Comparison of ENCODE assay signal across 20 cellular contexts in genomic region chr19:5470264-5470671, GRCh38. TPM values are rescaled to one million over a fixed set of nuclear protein-coding genes. Genes with fewer than 3 reads are reported as not detected.
DNase-seq lines count a peak whose midpoint lies in the region; ATAC-seq, FAIRE-seq and TF ChIP-seq lines count a peak whose summit lies in the region.
"Had no signal": no experiment of that assay in that cellular context is flagged by ENCODE, and none has a peak within 500 bp of the region (broad histone marks: within the 10 kb centered on the region; RNA-seq: fewer than 3 reads in every experiment).

No MANE protein-coding gene starts in this region.

- no peaks in the 10 kb centered on the region for H3K27me3 Mint-ChIP-seq in Caco-2 (ENCODE audit: insufficient read depth, unreplicated experiment)
- H3K27me3 Mint-ChIP-seq: activated CD4-positive, alpha-beta T cell treated with anti-CD3 and anti-CD28 coated beads, Interleukin-2, amount 10 ng/mL, durations not matched to agents 7 days and 5 days had no signal

- H3K79me2 ChIP-seq in HepG2 (ENCODE audit: insufficient read depth, low read length), result no peaks in the 10 kb centered on the region

- peak; percentile 88 for FAIRE-seq in HepG2 (lab: Jason Lieb, UNC)

- TF ChIP-seq CTCF in Caco-2 (IDR thresholded peaks at IDR 0.05; ENCODE audit: insufficient read depth in 1 of 2, low read depth in 1 of 2, low read length in 1 of 2, severe bottlenecking in 1 of 2, unreplicated experiment in 1 of 2) (no peak), Panc1 (IDR thresholded peaks at IDR 0.05) (no peak), HepG2 (CRISPR knock-in tag; IDR thresholded peaks at IDR 0.05) (no peak)

- no peaks in the 10 kb centered on the region for H3K36me3 Mint-ChIP-seq in Caco-2 (ENCODE audit: insufficient read depth, unreplicated experiment)

- TF ChIP-seq POLR2A in HepG2 (IDR thresholded peaks at IDR 0.05; ENCODE audit: insufficient read depth in 1 of 2, low read depth in 2 of 2, low read length in 2 of 2), result no peak

- H3K4me3 ChIP-seq in Caco-2 (ENCODE audit: low read depth, low read length) (no peak overlapping the region), Panc1 (ENCODE audit: low read depth in 2 of 2, low read length in 2 of 2) (no peak overlapping the region), HepG2 (replicated peaks in 1 of 3; ENCODE audit: insufficient read depth in 1 of 3, low read depth in 2 of 3, low read length in 3 of 3) (no peak overlapping the region)
- H3K4me3 ChIP-seq: left lung, ovary, skin epidermis had no signal

- H4K20me1 ChIP-seq in HepG2 (ENCODE audit: insufficient read depth, low read length), result no peaks in the 10 kb centered on the region

- peak overlapping the region; percentile 25 for H3K4me3 Mint-ChIP-seq in Caco-2 (ENCODE audit: unreplicated experiment)
- H3K4me3 Mint-ChIP-seq: activated CD4-positive, alpha-beta T cell treated with anti-CD3 and anti-CD28 coated beads, Interleukin-2, amount 10 ng/mL, durations not matched to agents 7 days and 5 days had no signal

- no peak overlapping the region for H2AFZ ChIP-seq in HepG2 (ENCODE audit: low read length)

- 0 out of 2 replicates have a peak overlapping the region, but pooled peaks have one; percentile 6 for H3K4me2 ChIP-seq in HepG2 (ENCODE audit: low read depth, low read length)
- H3K4me2 ChIP-seq: KMS-11 had no signal

- in situ Hi-C loops in Panc1 (cut with HindIII; ENCODE audit: low pct_unique_long_range_greater_than_20kb, low sequenced_read_pairs) (no loop called here), HepG2 (cut with HindIII; ENCODE audit: extremely low pct_ligation_motif_present, low pct_unique_long_range_greater_than_20kb) (no loop called here)

- H3K4me1 ChIP-seq in Caco-2, result peaks cover 21% of the 10 kb centered on the region
- no peaks in the 10 kb centered on the region for H3K4me1 ChIP-seq in Panc1 (ENCODE audit: control insufficient read depth, insufficient read depth, low read length)
- peaks cover 52% of the 10 kb centered on the region for H3K4me1 ChIP-seq in HepG2 (ENCODE audit: insufficient read depth, low read length)
- H3K4me1 ChIP-seq: left lung had no signal

- DNase-seq in Caco-2, result peak; percentile 82 to 93
- peak; percentile 21 for DNase-seq in H4 (ENCODE audit: low spot score)
- DNase-seq in Panc1 (ENCODE audit: low read depth, low spot score), result no peak
- DNase-seq in HepG2 (ENCODE audit: low spot score), result peak; percentile 88
- no peak for DNase-seq in nucleus accumbens (lab: John Stamatoyannopoulos, UW)
- no peak for DNase-seq in activated CD4-positive, CD25-positive, alpha-beta regulatory T cell (lab: John Stamatoyannopoulos, UW)
- DNase-seq: activated CD4-positive, alpha-beta T cell treated with anti-CD3 and anti-CD28 coated beads, Interleukin-2, amount 10 ng/mL, durations not matched to agents 7 days and 5 days; activated gamma-delta T cell treated with Interleukin-2 at 50 U/mL for 16 hours; amniotic stem cell; effector CD8-positive, alpha-beta T cell; GOT3; left lung; NCI-H1436 treated with DMSO at 0.1 percent for 48 hours; ovary had no signal

- no peak overlapping the region for H3K9ac ChIP-seq in HepG2 (ENCODE audit: insufficient read depth, low read depth, low read length)
- H3K9ac ChIP-seq: KMS-11 had no signal

- H3K27me3 ChIP-seq in Caco-2 (replicated peaks; ENCODE audit: control insufficient read depth, insufficient read depth, low read length), result no peaks in the 10 kb centered on the region
- H3K27me3 ChIP-seq in Panc1 (ENCODE audit: control insufficient read depth, insufficient read depth, low read length), result no peaks in the 10 kb centered on the region
- peaks cover 1 to 11% of the 10 kb centered on the region in 2 experiments; a peak in 4 of 5 replicates for H3K27me3 ChIP-seq in HepG2 (ENCODE audit: control insufficient read depth in 1 of 2, insufficient read depth in 2 of 2, low read length in 2 of 2)
- H3K27me3 ChIP-seq: ovary had no signal

- no peaks in the 10 kb centered on the region for H3K9me3 Mint-ChIP-seq in Caco-2 (ENCODE audit: unreplicated experiment)
- H3K9me3 Mint-ChIP-seq: activated CD4-positive, alpha-beta T cell treated with anti-CD3 and anti-CD28 coated beads, Interleukin-2, amount 10 ng/mL, durations not matched to agents 7 days and 5 days had no signal

- BruUV-seq in Caco-2 (replicated peaks; lab: Mats Ljungman, UMichigan), result no TSS peak
- BruUV-seq in Panc1 (replicated peaks; lab: Mats Ljungman, UMichigan), result no TSS peak
- BruUV-seq in HepG2 (replicated peaks; lab: Mats Ljungman, UMichigan), result no TSS peak

- H3K9me3 ChIP-seq in Caco-2 (no peaks in the 10 kb centered on the region), Panc1 (ENCODE audit: control insufficient read depth, insufficient read depth, low read depth, low read length) (no peaks in the 10 kb centered on the region), HepG2 (ENCODE audit: low read length) (no peaks in the 10 kb centered on the region)
- H3K9me3 ChIP-seq: left lung, ovary had no signal

- no peak for TF ChIP-seq RAD21 in HepG2 (CRISPR knock-in tag; IDR thresholded peaks at IDR 0.05)

- POLR2A ChIA-PET in Caco-2 (lab: Charles Lee) (interaction anchor here (0.6 kb wide), 3 partner anchors 90 to 222 kb away, joined by 3 to 7 read pairs (median 3); no protein-coding TSS in a partner anchor), Panc1 (lab: Charles Lee) (no interaction called here), HepG2 (lab: Yijun Ruan, JAX) (interaction anchor here (1.2 kb wide), 1 partner anchor 14 kb away, joined by 3 read pairs; no protein-coding TSS in a partner anchor)

- intact Hi-C loops in Caco-2 (cut with micrococcal nuclease; ENCODE audit: unreplicated experiment), result loop anchor here (10.0 kb wide), 1 partner anchor 65 kb away; no protein-coding TSS in a partner anchor
- intact Hi-C loops in Panc1 (cut with micrococcal nuclease; ENCODE audit: unreplicated experiment), result no loop called here
- intact Hi-C loops in HepG2 (cut with micrococcal nuclease; ENCODE audit: unreplicated experiment), result no loop called here

- peak in 1 of 2 experiments; percentile 62; a peak in 1 of 4 replicates for TF ChIP-seq EP300 in HepG2 (IDR thresholded peaks at IDR 0.05; ENCODE audit: low read depth in 2 of 2, low read length in 2 of 2)
- peak; percentile 21; the same call in 1 of the 2 replicates for TF ChIP-seq EP300 in HepG2 (CRISPR knock-in tag; IDR thresholded peaks at IDR 0.05; ENCODE audit: borderline replicate concordance)

- CTCF ChIA-PET in Caco-2 (lab: Charles Lee), result interaction anchor here (0.6 kb wide), 1 partner anchor 98 kb away, joined by 3 read pairs; no protein-coding TSS in a partner anchor
- CTCF ChIA-PET in Panc1 (lab: Charles Lee), result no interaction called here
- CTCF ChIA-PET in HepG2 (lab: Yijun Ruan, JAX; ENCODE audit: low intra/inter-chr PET ratio, low total read pairs), result no interaction called here

- H3K4me1 Mint-ChIP-seq in Caco-2 (ENCODE audit: low read depth, unreplicated experiment), result peaks cover 16% of the 10 kb centered on the region
- H3K4me1 Mint-ChIP-seq: activated CD4-positive, alpha-beta T cell treated with anti-CD3 and anti-CD28 coated beads, Interleukin-2, amount 10 ng/mL, durations not matched to agents 7 days and 5 days had no signal

- H3K36me3 ChIP-seq in Caco-2 (ENCODE audit: control insufficient read depth, insufficient read depth, low read length) (no peaks in the 10 kb centered on the region), Panc1 (ENCODE audit: control insufficient read depth, insufficient read depth, low read length) (no peaks in the 10 kb centered on the region), HepG2 (replicated peaks in 1 of 2; ENCODE audit: control insufficient read depth in 1 of 2, insufficient read depth in 2 of 2, low read length in 2 of 2) (no peaks in the 10 kb centered on the region)
- H3K36me3 ChIP-seq: left lung, ovary had no signal

- H3K27ac ChIP-seq in Panc1 (ENCODE audit: low read length), result no peak overlapping the region
- H3K27ac ChIP-seq in HepG2 (ENCODE audit: extremely low read length, insufficient read depth, low read length), result no peak overlapping the region
- H3K27ac ChIP-seq: HL-60, KMS-11, left lung, ovary had no signal

- H3K27ac Mint-ChIP-seq in Caco-2 (ENCODE audit: unreplicated experiment), result peak overlapping the region; percentile 89
- H3K27ac Mint-ChIP-seq: activated CD4-positive, alpha-beta T cell treated with anti-CD3 and anti-CD28 coated beads, Interleukin-2, amount 10 ng/mL, durations not matched to agents 7 days and 5 days had no signal

- ATAC-seq in Panc1 (peak; percentile 48; the same call in 1 of the 2 replicates), HepG2 (peak; percentile 84), GM21381 (IDR thresholded peaks at IDR 0.05; ENCODE audit: unreplicated experiment) (no peak), GM18519 (IDR thresholded peaks at IDR 0.05; ENCODE audit: low FRiP score, unreplicated experiment) (no peak)
- ATAC-seq: left lung had no signal

- 0% methylated on average over 12 of the region's 12 CpGs for WGBS in HepG2 (ENCODE audit: low lambda C conversion rate)

RNA-seq across cellular contexts. Expression of gene ZNRF4, which starts 15.1 kb away (rescaled TPM):
- total RNA-seq in Caco-2 (2022), result not detected in 2 replicates
- not detected in 2 replicates for total RNA-seq in H4 (2014; rRNA removed; shearing (Covaris generic))
- total RNA-seq in Panc1 (2021; ENCODE audit: unreplicated experiment), result not detected
- polyA plus RNA-seq in Panc1 (2012; ENCODE audit: insufficient read length), result not detected
- total RNA-seq in HepG2 (2016; rRNA removed; fragmentation: Illumina TruSeq; extraction: Trizol), result not detected in 2 replicates
- not detected in 2 replicates for total RNA-seq in HepG2 (2016; cell fraction: cytosol; rRNA removed; fragmentation: Illumina TruSeq; extraction: Trizol; ENCODE audit: low read depth)
- not detected in 2 replicates for total RNA-seq in HepG2 (2016; cell fraction: insoluble cytoplasmic fraction; rRNA removed; fragmentation: Illumina TruSeq; extraction: Trizol)
- not detected in 2 replicates for total RNA-seq in HepG2 (2016; cell fraction: membrane; rRNA removed; fragmentation: Illumina TruSeq; extraction: Trizol)
- total RNA-seq in HepG2 (2016; cell fraction: nucleus; rRNA removed; fragmentation: Illumina TruSeq; extraction: Trizol), result not detected in 2 replicates
- polyA plus RNA-seq in HepG2 (2011; rRNA removed), result not detected in 2 replicates
- not detected in 2 replicates for polyA plus RNA-seq in HepG2 (2011; cell fraction: cytosol; rRNA removed)
- polyA plus RNA-seq in HepG2 (2011; cell fraction: nucleus; rRNA removed), result not detected in 2 replicates
- polyA plus RNA-seq in HepG2 (2012), result not detected in 2 replicates
- not detected in 2 replicates for polyA plus RNA-seq in HepG2 (2016; cell fraction: cytosol; fragmentation: Illumina TruSeq; extraction: Trizol; ENCODE audit: low read depth)
- polyA plus RNA-seq in HepG2 (2016; cell fraction: insoluble cytoplasmic fraction; fragmentation: Illumina TruSeq; extraction: Trizol; ENCODE audit: low read depth), result not detected in 2 replicates
- polyA plus RNA-seq in HepG2 (2016; cell fraction: membrane; fragmentation: Illumina TruSeq; extraction: Trizol; ENCODE audit: low read depth), result not detected in 2 replicates
- polyA plus RNA-seq in HepG2 (2016; cell fraction: nucleus; fragmentation: Illumina TruSeq; extraction: Trizol; ENCODE audit: insufficient read depth, low read depth), result not detected in 2 replicates
- not detected in 2 replicates for polyA minus RNA-seq in HepG2 (2011; rRNA and poly(A)+ RNA removed; ENCODE audit: low replicate concordance)
- not detected in 2 replicates for polyA minus RNA-seq in HepG2 (2011; cell fraction: cytosol; rRNA and poly(A)+ RNA removed)
- polyA minus RNA-seq in HepG2 (2011; cell fraction: nucleus; rRNA and poly(A)+ RNA removed), result not detected in 2 replicates
- total RNA-seq: activated CD4-positive, alpha-beta T cell treated with anti-CD3 and anti-CD28 coated beads, Interleukin-2, amount 10 ng/mL, durations not matched to agents 7 days and 5 days; left lung; ovary; temporal lobe had no signal
- polyA plus RNA-seq: ovary had no signal

Comparison
In these comparisons a context has a peak if more than half of its experiments do, and no peak if none do; other contexts are left out.
1. DNase-seq: peak in Caco-2 (2 of 2), H4 (single experiment) and HepG2 (single experiment); none in Panc1 (single experiment), nucleus accumbens (0 of 56) and activated CD4-positive, CD25-positive, alpha-beta regulatory T cell (0 of 4).
2. ATAC-seq: peak in Panc1 (single experiment) and HepG2 (single experiment); none in GM21381 (single experiment) and GM18519 (single experiment).